In the genomic region with DNA sequence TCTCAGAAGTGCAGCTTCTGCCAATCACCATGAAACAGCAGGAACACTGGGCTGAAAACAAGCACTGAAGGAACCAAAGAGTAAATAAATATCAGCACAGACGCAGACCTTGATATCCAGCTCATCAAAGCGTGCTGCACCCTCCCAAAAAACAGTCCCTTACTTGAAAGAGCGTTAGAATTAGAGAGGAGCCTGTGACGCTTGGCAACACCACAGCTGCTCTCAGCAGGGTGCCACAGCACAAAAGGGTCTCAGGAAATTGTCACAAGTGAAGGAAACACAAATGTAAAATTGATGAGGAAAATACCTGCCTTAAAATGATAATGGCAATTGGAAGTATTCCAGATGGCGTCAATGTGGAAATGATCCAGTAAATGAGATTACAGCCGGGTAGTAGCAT, we compare ENCODE assay signal across 31 cellular contexts. TPM values are rescaled to one million over a fixed set of nuclear protein-coding genes. Genes with fewer than 3 reads are reported as not detected.
A peak's percentile ranks its signal among the peaks of the same experiment; 100 is the strongest.
DNase-seq lines count a peak whose midpoint lies in the region; ATAC-seq, FAIRE-seq and TF ChIP-seq lines count a peak whose summit lies in the region.
"Had no signal": no experiment of that assay in that cellular context is flagged by ENCODE, and none has a peak within 500 bp of the region (broad histone marks: within the 10 kb centered on the region; RNA-seq: fewer than 3 reads in every experiment).

No MANE protein-coding gene starts in this region.

- ATAC-seq in Right ventricle myocardium inferior: no peak
- no peak for ATAC-seq in natural killer cell treated with Interleukin-12 subunit alpha and Interleukin-12 subunit beta and Interleukin-15 and Interleukin-18, amount 100 ng/mL, for 72 hours
- ATAC-seq: activated T-cell treated with anti-CD3 and anti-CD28 coated beads, Interleukin-2, amount 50 U/mL, for 72 hours; left colon; naive thymus-derived CD8-positive, alpha-beta T cell had no signal

- H3K36me3 Mint-ChIP-seq in glutamatergic neuron (ENCODE audit: unreplicated experiment): no peaks in the 10 kb centered on the region
- no peaks in the 10 kb centered on the region for H3K36me3 Mint-ChIP-seq in natural killer cell treated with Interleukin-12 subunit alpha and Interleukin-12 subunit beta and Interleukin-15 and Interleukin-18, amount 100 ng/mL, for 72 hours
- H3K36me3 Mint-ChIP-seq: CD8-positive, alpha-beta memory T cell; naive thymus-derived CD8-positive, alpha-beta T cell had no signal

- H3K27ac Mint-ChIP-seq in glutamatergic neuron (ENCODE audit: unreplicated experiment): peak overlapping the region; percentile 20
- H3K27ac Mint-ChIP-seq in natural killer cell treated with Interleukin-12 subunit alpha and Interleukin-12 subunit beta and Interleukin-15 and Interleukin-18, amount 100 ng/mL, for 72 hours: peak overlapping the region in 1 of 2 donors; percentile 19
- H3K27ac Mint-ChIP-seq: activated CD4-positive, alpha-beta memory T cell treated with anti-CD3 and anti-CD28 coated beads, Interleukin-2, amount 10 ng/mL, durations not matched to agents 7 days and 5 days; activated naive CD4-positive, alpha-beta T cell treated with anti-CD3 and anti-CD28 coated beads for 36 hours; activated T-cell treated with anti-CD3 and anti-CD28 coated beads, Interleukin-2, amount 50 U/mL, for 72 hours had no signal

- TF ChIP-seq CTCF in glutamatergic neuron (IDR thresholded peaks at IDR 0.05; ENCODE audit: partially characterized antibody, unreplicated experiment): no peak

- H3K4me3 ChIP-seq in H7 (ENCODE audit: insufficient read depth, low read depth, low read length): no peak overlapping the region
- H3K4me3 ChIP-seq: coronary artery, sigmoid colon, stomach had no signal

- peak; percentile 52 for DNase-seq in DMS153 (lab: John Stamatoyannopoulos, UW)
- DNase-seq in DMS153 treated with DMSO at 0.1 percent for 48 hours (lab: John Stamatoyannopoulos, UW; ENCODE audit: unreplicated experiment): no peak
- peak; percentile 30 for DNase-seq in H7
- peak; percentile 46 for DNase-seq in NCI-H345 (lab: John Stamatoyannopoulos, UW)
- DNase-seq in glutamatergic neuron: no peak
- DNase-seq in Right ventricle myocardium inferior (ENCODE audit: missing footprints): no peak
- DNase-seq in natural killer cell treated with Interleukin-12 subunit alpha and Interleukin-12 subunit beta and Interleukin-15 and Interleukin-18, amount 100 ng/mL, for 72 hours (ENCODE audit: low spot score): no peak
- DNase-seq in RCC 7860 (ENCODE audit: low spot score): no peak
- DNase-seq: activated CD4-positive, alpha-beta memory T cell treated with anti-CD3 and anti-CD28 coated beads, Interleukin-2, amount 10 ng/mL, durations not matched to agents 7 days and 5 days; activated CD4-positive, CD25-positive, alpha-beta regulatory T cell; activated naive CD4-positive, alpha-beta T cell treated with anti-CD3 and anti-CD28 coated beads for 36 hours; activated T-cell treated with anti-CD3 and anti-CD28 coated beads, Interleukin-2, amount 50 U/mL, for 72 hours; AML-193; amniotic stem cell; CD8-positive, alpha-beta memory T cell; GOT3; IMR-90; left colon; naive thymus-derived CD8-positive, alpha-beta T cell; NCI-H1694; NCI-H526; OCI-M1; posterior cingulate gyrus; Right ventricle myocardium superior; sigmoid colon; stimulated activated CD4-positive, alpha-beta T cell treated with anti-CD3 and anti-CD28 coated beads, Interleukin-15, amount 100 ng/mL, for 24 hours; stomach; T1000; trophoblast cell had no signal

- no peaks in the 10 kb centered on the region for H3K27me3 ChIP-seq in H7 (ENCODE audit: control insufficient read depth, insufficient read depth, low read length)
- H3K27me3 ChIP-seq: sigmoid colon, stomach had no signal

- H3K4me3 Mint-ChIP-seq in glutamatergic neuron (ENCODE audit: unreplicated experiment): no peak overlapping the region
- H3K4me3 Mint-ChIP-seq in natural killer cell treated with Interleukin-12 subunit alpha and Interleukin-12 subunit beta and Interleukin-15 and Interleukin-18, amount 100 ng/mL, for 72 hours: no peak overlapping the region
- H3K4me3 Mint-ChIP-seq: activated CD4-positive, alpha-beta memory T cell treated with anti-CD3 and anti-CD28 coated beads, Interleukin-2, amount 10 ng/mL, durations not matched to agents 7 days and 5 days; activated naive CD4-positive, alpha-beta T cell treated with anti-CD3 and anti-CD28 coated beads for 36 hours; activated T-cell treated with anti-CD3 and anti-CD28 coated beads, Interleukin-2, amount 50 U/mL, for 72 hours; CD8-positive, alpha-beta memory T cell; naive thymus-derived CD8-positive, alpha-beta T cell had no signal

- intact Hi-C loops in Right ventricle myocardium inferior (cut with DNase I): loop anchor here (5.0 kb wide), 1 partner anchor 233 kb away; no protein-coding TSS in a partner anchor

- H3K27me3 Mint-ChIP-seq in glutamatergic neuron (ENCODE audit: unreplicated experiment): no peaks in the 10 kb centered on the region
- H3K27me3 Mint-ChIP-seq in natural killer cell treated with Interleukin-12 subunit alpha and Interleukin-12 subunit beta and Interleukin-15 and Interleukin-18, amount 100 ng/mL, for 72 hours: no peaks in the 10 kb centered on the region

- no peak for FAIRE-seq in RCC 7860 (lab: Jason Lieb, UNC)
- FAIRE-seq: bronchial epithelial cell had no signal

- H3K9me3 Mint-ChIP-seq in glutamatergic neuron (ENCODE audit: unreplicated experiment): peaks cover 11% of the 10 kb centered on the region
- H3K9me3 Mint-ChIP-seq in natural killer cell treated with Interleukin-12 subunit alpha and Interleukin-12 subunit beta and Interleukin-15 and Interleukin-18, amount 100 ng/mL, for 72 hours: no peaks in the 10 kb centered on the region
- H3K9me3 Mint-ChIP-seq: activated CD4-positive, alpha-beta memory T cell treated with anti-CD3 and anti-CD28 coated beads, Interleukin-2, amount 10 ng/mL, durations not matched to agents 7 days and 5 days; activated naive CD4-positive, alpha-beta T cell treated with anti-CD3 and anti-CD28 coated beads for 36 hours; activated T-cell treated with anti-CD3 and anti-CD28 coated beads, Interleukin-2, amount 50 U/mL, for 72 hours; CD8-positive, alpha-beta memory T cell; naive thymus-derived CD8-positive, alpha-beta T cell had no signal

- H3K4me1 Mint-ChIP-seq in glutamatergic neuron (ENCODE audit: low read depth, unreplicated experiment): peaks cover 29% of the 10 kb centered on the region
- H3K4me1 Mint-ChIP-seq in natural killer cell treated with Interleukin-12 subunit alpha and Interleukin-12 subunit beta and Interleukin-15 and Interleukin-18, amount 100 ng/mL, for 72 hours (ENCODE audit: low read depth in 2 of 2): peaks cover 20 to 28% of the 10 kb centered on the region in 2 donors

- no peaks in the 10 kb centered on the region for H3K36me3 ChIP-seq in H7 (replicated peaks; ENCODE audit: control insufficient read depth, insufficient read depth, low read length)
- H3K36me3 ChIP-seq: sigmoid colon, stomach had no signal

RNA-seq across cellular contexts. Expression of a gene that starts 39.4 kb away (rescaled TPM):
- 7.6 and 9.8 TPM in 2 replicates for total RNA-seq in H7 (2014; rRNA removed; shearing (Covaris generic))
- total RNA-seq in glutamatergic neuron (ENCODE audit: unreplicated experiment): 88.6 TPM
- total RNA-seq in Right ventricle myocardium inferior: 68.4 TPM
- total RNA-seq in natural killer cell treated with Interleukin-12 subunit alpha and Interleukin-12 subunit beta and Interleukin-15 and Interleukin-18, amount 100 ng/mL, for 72 hours: 100 to 1,000 TPM; 225 to 236 TPM

Comparison
In these comparisons a context has a peak if more than half of its experiments do, and no peak if none do; other contexts are left out.
1. DNase-seq: peak in DMS153 (single experiment), H7 (single experiment) and NCI-H345 (single experiment); none in DMS153 treated with DMSO at 0.1 percent for 48 hours (single experiment), glutamatergic neuron (single experiment), Right ventricle myocardium inferior (single experiment), natural killer cell treated with Interleukin-12 subunit alpha and Interleukin-12 subunit beta and Interleukin-15 and Interleukin-18, amount 100 ng/mL, for 72 hours (single experiment) and RCC 7860 (single experiment).